In genomic region chr7:127813991-127814556, GRCh38 we compare ENCODE assay signal across 16 cellular contexts.
"Had no signal": no experiment of that assay in that cellular context is flagged by ENCODE, and none has a peak within 500 bp of the region (broad histone marks: within the 10 kb centered on the region; RNA-seq: fewer than 3 reads in every experiment).

No MANE protein-coding gene starts in this region.

- H3K27ac Mint-ChIP-seq: activated CD4-positive, alpha-beta T cell treated with anti-CD3 and anti-CD28 coated beads, Interleukin-2, amount 10 ng/mL, durations not matched to agents 7 days and 5 days; activated naive CD8-positive, alpha-beta T cell treated with anti-CD3 and anti-CD28 coated beads for 36 hours; nephron progenitor cell had no signal

- H2AFZ ChIP-seq: hepatocyte had no signal

- H3K27ac ChIP-seq: hepatocyte, psoas muscle, thyroid gland, vagina had no signal

- H3K36me3 ChIP-seq: thyroid gland had no signal

- H3K4me2 ChIP-seq: hepatocyte had no signal

- ATAC-seq: activated T-cell treated with anti-CD3 and anti-CD28 coated beads, Interleukin-2, amount 50 U/mL, for 72 hours; left lung; psoas muscle; sciatic nerve; stimulated activated effector memory CD8-positive, alpha-beta T cell treated with anti-CD3 and anti-CD28 coated beads, Interleukin-12 subunit alpha, Interleukin-12 subunit beta, amount 100 ng/mL, for 72 hours had no signal

- H3K27me3 Mint-ChIP-seq: activated CD4-positive, alpha-beta T cell treated with anti-CD3 and anti-CD28 coated beads, Interleukin-2, amount 10 ng/mL, durations not matched to agents 7 days and 5 days; activated naive CD8-positive, alpha-beta T cell treated with anti-CD3 and anti-CD28 coated beads for 36 hours had no signal

- H3K4me3 ChIP-seq: hepatocyte, left lung, psoas muscle, thyroid gland, vagina had no signal

- H3K4me1 Mint-ChIP-seq: activated CD4-positive, alpha-beta T cell treated with anti-CD3 and anti-CD28 coated beads, Interleukin-2, amount 10 ng/mL, durations not matched to agents 7 days and 5 days had no signal

- H3K4me3 Mint-ChIP-seq: activated CD4-positive, alpha-beta T cell treated with anti-CD3 and anti-CD28 coated beads, Interleukin-2, amount 10 ng/mL, durations not matched to agents 7 days and 5 days; activated naive CD8-positive, alpha-beta T cell treated with anti-CD3 and anti-CD28 coated beads for 36 hours; activated T-cell treated with anti-CD3 and anti-CD28 coated beads, Interleukin-2, amount 50 U/mL, for 72 hours; endodermal cell; nephron progenitor cell; stimulated activated effector memory CD8-positive, alpha-beta T cell treated with anti-CD3 and anti-CD28 coated beads, Interleukin-12 subunit alpha, Interleukin-12 subunit beta, amount 100 ng/mL, for 72 hours had no signal

- H3K27me3 ChIP-seq: hepatocyte, left lung, thyroid gland, vagina had no signal

- DNase-seq: activated CD4-positive, alpha-beta T cell treated with anti-CD3 and anti-CD28 coated beads, Interleukin-2, amount 10 ng/mL, durations not matched to agents 7 days and 5 days; activated CD8-positive, alpha-beta memory T cell treated with anti-CD3 and anti-CD28 coated beads, Interleukin-2, amount 50 U/mL, for 48 hours; activated naive CD8-positive, alpha-beta T cell treated with anti-CD3 and anti-CD28 coated beads for 36 hours; activated T-cell treated with anti-CD3 and anti-CD28 coated beads, Interleukin-2, amount 50 U/mL, for 72 hours; cerebellar nuclear complex; endodermal cell; left lung; mesenchymal stem cell; nephron progenitor cell; psoas muscle; stimulated activated CD4-positive, alpha-beta T cell treated with anti-CD3 and anti-CD28 coated beads, Interleukin-12 subunit alpha, Interleukin-12 subunit beta, amount 100 ng/mL, for 4 hours; thyroid gland had no signal

- H3K9me3 Mint-ChIP-seq: activated CD4-positive, alpha-beta T cell treated with anti-CD3 and anti-CD28 coated beads, Interleukin-2, amount 10 ng/mL, durations not matched to agents 7 days and 5 days; activated naive CD8-positive, alpha-beta T cell treated with anti-CD3 and anti-CD28 coated beads for 36 hours; activated T-cell treated with anti-CD3 and anti-CD28 coated beads, Interleukin-2, amount 50 U/mL, for 72 hours; endodermal cell; nephron progenitor cell; stimulated activated effector memory CD8-positive, alpha-beta T cell treated with anti-CD3 and anti-CD28 coated beads, Interleukin-12 subunit alpha, Interleukin-12 subunit beta, amount 100 ng/mL, for 72 hours had no signal

- H3K9me3 ChIP-seq: left lung, psoas muscle, thyroid gland, vagina had no signal
